ENCODE assay signal across 8 cellular contexts in the genomic region with DNA sequence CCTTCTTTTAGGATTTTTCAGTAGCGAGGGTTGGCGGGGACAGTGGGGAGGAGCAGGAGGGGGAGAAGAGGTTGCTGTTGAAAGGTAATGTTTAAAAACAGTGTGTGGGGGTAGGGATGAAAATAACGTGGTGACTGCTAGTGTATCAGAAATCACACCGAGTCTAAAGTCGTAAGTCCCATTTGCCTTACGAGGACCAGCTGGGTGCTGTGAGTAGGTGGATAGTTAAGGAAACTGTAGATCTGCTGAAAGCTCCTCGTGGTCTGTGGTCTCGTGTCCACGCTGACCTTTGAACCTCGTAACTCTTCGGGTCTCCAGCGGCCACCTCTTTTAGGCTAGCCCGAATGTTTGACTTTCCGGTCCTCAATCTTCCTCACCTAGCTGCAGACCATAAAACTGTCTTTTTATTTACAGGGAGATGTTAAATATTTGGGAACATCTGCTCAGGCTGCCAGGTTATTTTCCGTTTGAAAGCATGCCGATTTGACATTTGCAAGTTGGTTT. TPM values are rescaled to one million over a fixed set of nuclear protein-coding genes. Genes with fewer than 3 reads are reported as not detected.
DNase-seq lines count a peak whose midpoint lies in the region; TF ChIP-seq lines count a peak whose summit lies in the region.

No MANE protein-coding gene starts in this region.

- TF ChIP-seq RAD21 in SK-N-SH (IDR thresholded peaks at IDR 0.05; ENCODE audit: low read length), result no peak

- no peak for TF ChIP-seq CTCF in SK-N-SH (IDR thresholded peaks at IDR 0.05)
- TF ChIP-seq CTCF in fibroblast of pulmonary artery (IDR thresholded peaks at IDR 0.05; ENCODE audit: low read length, missing control alignments), result no peak
- no peak for TF ChIP-seq CTCF in osteocyte (IDR thresholded peaks at IDR 0.05)
- no peak for TF ChIP-seq CTCF in OCI-LY7 (conservative IDR thresholded peaks at IDR 0.05; ENCODE audit: low read length)

- peaks cover 25% of the 10 kb centered on the region for H3K4me1 ChIP-seq in CD4-positive, alpha-beta memory T cell (ENCODE audit: insufficient read depth, low read length)
- H3K4me1 ChIP-seq in SK-N-SH (ENCODE audit: control insufficient read depth in 1 of 2, insufficient read depth in 2 of 2, low read depth in 1 of 2, low read length in 1 of 2), result peaks cover 5 to 28% of the 10 kb centered on the region in 2 experiments; a peak in 3 of 4 replicates
- no peaks in the 10 kb centered on the region for H3K4me1 ChIP-seq in OCI-LY7 (ENCODE audit: insufficient read depth, low read length, poor library complexity, severe bottlenecking)

- no peaks in the 10 kb centered on the region for H3K9me3 ChIP-seq in CD4-positive, alpha-beta memory T cell (ENCODE audit: control insufficient read depth in 1 of 2, low read length in 2 of 2)
- H3K9me3 ChIP-seq in SK-N-SH, result no peaks in the 10 kb centered on the region
- H3K9me3 ChIP-seq in OCI-LY7 (ENCODE audit: low read length), result no peaks in the 10 kb centered on the region

- H4K20me1 ChIP-seq in SK-N-SH (ENCODE audit: insufficient read depth) (no peaks in the 10 kb centered on the region), OCI-LY7 (ENCODE audit: insufficient read depth, low read length) (no peaks in the 10 kb centered on the region)

- H3K27me3 Mint-ChIP-seq in CD4-positive, alpha-beta memory T cell, result peaks cover 34 to 39% of the 10 kb centered on the region in 2 donors
- H3K27me3 Mint-ChIP-seq in osteocyte (ENCODE audit: unreplicated experiment), result no peaks in the 10 kb centered on the region

- H3F3A ChIP-seq in SK-N-SH (replicated peaks; ENCODE audit: insufficient read depth), result peaks cover 4% of the 10 kb centered on the region

- CTCF ChIA-PET in CD4-positive, alpha-beta memory T cell (lab: Charles Lee; ENCODE audit: partially characterized antibody), result no interaction called here
- CTCF ChIA-PET in SK-N-SH (lab: Yijun Ruan, JAX), result interaction anchor here (1.0 to 3.0 kb wide), 4 partner anchors 22 to 132 kb away, joined by 3 to 17 read pairs (median 4); no protein-coding TSS in a partner anchor
- CTCF ChIA-PET in OCI-LY7 (lab: Charles Lee; ENCODE audit: unreplicated experiment), result no interaction called here

- intact Hi-C loops in CD4-positive, alpha-beta memory T cell (cut with micrococcal nuclease), result no loop called here
- intact Hi-C loops in OCI-LY7 (cut with micrococcal nuclease; ENCODE audit: unreplicated experiment), result no loop called here

- no peaks in the 10 kb centered on the region for H3K9me2 ChIP-seq in SK-N-SH
- no peaks in the 10 kb centered on the region for H3K9me2 ChIP-seq in OCI-LY7 (ENCODE audit: insufficient read depth, low read length)

- BruUV-seq in OCI-LY7 (replicated peaks; lab: Mats Ljungman, UMichigan), result no TSS peak

- H3K9me3 Mint-ChIP-seq in CD4-positive, alpha-beta memory T cell, result peaks cover 0 to 1% (median 0%) of the 10 kb centered on the region in 8 donors
- no peaks in the 10 kb centered on the region for H3K9me3 Mint-ChIP-seq in osteocyte (ENCODE audit: unreplicated experiment)

- H3K27ac Mint-ChIP-seq in CD4-positive, alpha-beta memory T cell, result no peak overlapping the region
- H3K27ac Mint-ChIP-seq in osteocyte (ENCODE audit: unreplicated experiment), result peak overlapping the region; percentile 72

- H2AFZ ChIP-seq in SK-N-SH (ENCODE audit: low read depth) (peak overlapping the region; percentile 96), OCI-LY7 (ENCODE audit: low read length) (no peak overlapping the region)

- no peaks in the 10 kb centered on the region for H3K36me3 Mint-ChIP-seq in CD4-positive, alpha-beta memory T cell
- peaks cover 5% of the 10 kb centered on the region for H3K36me3 Mint-ChIP-seq in osteocyte (ENCODE audit: unreplicated experiment)

- H3K4me3 Mint-ChIP-seq in CD4-positive, alpha-beta memory T cell, result peak overlapping the region; percentile 2 to 82 (median 76)
- H3K4me3 Mint-ChIP-seq in osteocyte (ENCODE audit: unreplicated experiment), result peak overlapping the region; percentile 89

- TF ChIP-seq EP300 in SK-N-SH (IDR thresholded peaks at IDR 0.05; ENCODE audit: borderline replicate concordance in 1 of 2, low read depth in 1 of 2, low read length in 1 of 2), result no peak

- H3K79me2 ChIP-seq in SK-N-SH (ENCODE audit: insufficient read depth), result peaks cover 61% of the 10 kb centered on the region
- no peaks in the 10 kb centered on the region for H3K79me2 ChIP-seq in OCI-LY7 (ENCODE audit: insufficient read depth, low read depth, low read length)

- peaks cover 20% of the 10 kb centered on the region for H3K27me3 ChIP-seq in CD4-positive, alpha-beta memory T cell (ENCODE audit: insufficient read depth, low read length)
- H3K27me3 ChIP-seq in H7 (ENCODE audit: control insufficient read depth, insufficient read depth, low read length) (peaks cover 34% of the 10 kb centered on the region), SK-N-SH (ENCODE audit: insufficient read depth) (no peaks in the 10 kb centered on the region)

- no peaks in the 10 kb centered on the region for H3K36me3 ChIP-seq in CD4-positive, alpha-beta memory T cell (ENCODE audit: insufficient read depth, low read length)
- H3K36me3 ChIP-seq in H7 (replicated peaks; ENCODE audit: control insufficient read depth, insufficient read depth, low read length) (no peaks in the 10 kb centered on the region), SK-N-SH (replicated peaks in 1 of 2; ENCODE audit: control insufficient read depth in 1 of 2, insufficient read depth in 2 of 2, low read length in 1 of 2) (peaks cover 0 to 3% of the 10 kb centered on the region in 2 experiments), OCI-LY7 (ENCODE audit: insufficient read depth, low read length) (no peaks in the 10 kb centered on the region)

- WGBS in SK-N-SH (ENCODE audit: low lambda C conversion rate), result 13% methylated on average over 16 of the region's 16 CpGs

- H3K9ac ChIP-seq in SK-N-SH, result peak overlapping the region; percentile 84

- H3K4me3 ChIP-seq in CD4-positive, alpha-beta memory T cell (ENCODE audit: low read length in 2 of 2), result no peak overlapping the region
- H3K4me3 ChIP-seq in H7 (ENCODE audit: insufficient read depth, low read depth, low read length) (peak overlapping the region; percentile 72), SK-N-SH (ENCODE audit: low read depth in 2 of 2, low read length in 1 of 2) (peak overlapping the region; percentile 84 to 86), fibroblast of pulmonary artery (replicated peaks; ENCODE audit: low read depth, low read length) (peak overlapping the region; percentile 74), OCI-LY7 (ENCODE audit: low read depth, low read length, poor library complexity, severe bottlenecking) (no peak overlapping the region)

- POLR2A ChIA-PET in CD4-positive, alpha-beta memory T cell (lab: Charles Lee; ENCODE audit: partially characterized antibody), result no interaction called here
- POLR2A ChIA-PET in SK-N-SH (lab: Yijun Ruan, JAX), result interaction anchor here (0.8 to 6.0 kb wide), 9 partner anchors 11 to 140 kb away, joined by 3 to 50 read pairs (median 4); partner anchors contain the start of genes CPOX and ST3GAL6
- POLR2A ChIA-PET in OCI-LY7 (lab: Charles Lee), result no interaction called here

- no peak overlapping the region for H3K27ac ChIP-seq in CD4-positive, alpha-beta memory T cell (ENCODE audit: low read depth, low read length)
- H3K27ac ChIP-seq in SK-N-SH (ENCODE audit: low read depth in 2 of 2, low read length in 1 of 2), result peak overlapping the region; percentile 60 to 98
- no peak overlapping the region for H3K27ac ChIP-seq in OCI-LY7 (ENCODE audit: low read depth, low read length, poor library complexity, severe bottlenecking)

- no peak for DNase-seq in CD4-positive, alpha-beta memory T cell
- DNase-seq in H7, result peak; percentile 17
- peak; percentile 38 for DNase-seq in SK-N-SH
- DNase-seq in fibroblast of pulmonary artery (ENCODE audit: low read depth), result peak; percentile 36
- no peak for DNase-seq in osteocyte (ENCODE audit: extremely low spot score, unreplicated experiment)
- DNase-seq in OCI-LY7 (ENCODE audit: low spot score), result no peak
- DNase-seq in NAMALWA (ENCODE audit: low spot score), result no peak
- DNase-seq in NCI-H345 (lab: John Stamatoyannopoulos, UW), result no peak

- peaks cover 13 to 19% (median 16%) of the 10 kb centered on the region in 4 donors for H3K4me1 Mint-ChIP-seq in CD4-positive, alpha-beta memory T cell
- H3K4me1 Mint-ChIP-seq in osteocyte (ENCODE audit: unreplicated experiment), result peaks cover 16% of the 10 kb centered on the region

- H3K4me2 ChIP-seq in SK-N-SH (peak overlapping the region; percentile 98), OCI-LY7 (ENCODE audit: low read length) (no peak overlapping the region)

TF ChIP-seq in SK-N-SH, 30 proteins besides CTCF, POLR2A, EP300 and RAD21:
- TF ChIP-seq, protein P1, sequence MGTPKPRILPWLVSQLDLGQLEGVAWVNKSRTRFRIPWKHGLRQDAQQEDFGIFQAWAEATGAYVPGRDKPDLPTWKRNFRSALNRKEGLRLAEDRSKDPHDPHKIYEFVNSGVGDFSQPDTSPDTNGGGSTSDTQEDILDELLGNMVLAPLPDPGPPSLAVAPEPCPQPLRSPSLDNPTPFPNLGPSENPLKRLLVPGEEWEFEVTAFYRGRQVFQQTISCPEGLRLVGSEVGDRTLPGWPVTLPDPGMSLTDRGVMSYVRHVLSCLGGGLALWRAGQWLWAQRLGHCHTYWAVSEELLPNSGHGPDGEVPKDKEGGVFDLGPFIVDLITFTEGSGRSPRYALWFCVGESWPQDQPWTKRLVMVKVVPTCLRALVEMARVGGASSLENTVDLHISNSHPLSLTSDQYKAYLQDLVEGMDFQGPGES (IDR thresholded peaks at IDR 0.05; ENCODE audit: low read depth, low read length), result no peak
- TF ChIP-seq MXI1 (IDR thresholded peaks at IDR 0.05; ENCODE audit: low read depth, low read length), result peak; percentile 66

RNA-seq across cellular contexts. Expression of gene ST3GAL6, which starts 29.3 kb away (rescaled TPM):
- total RNA-seq in CD4-positive, alpha-beta memory T cell, result 1 to 10 TPM in 1 of 2 experiments, under 1 TPM in 1; 0.50 to 1.3 TPM
- polyA plus RNA-seq in CD4-positive, alpha-beta memory T cell, result under 1 TPM in 1 of 2 donors, not detected in 1; 0.15 TPM
- total RNA-seq in H7 (2014; rRNA removed; shearing (Covaris generic)), result 5.7 and 6.6 TPM in 2 replicates
- 16.3 and 17.9 TPM in 2 replicates for polyA plus RNA-seq in SK-N-SH (2012; rRNA removed)
- polyA plus RNA-seq in SK-N-SH (2012; cell fraction: cytosol; rRNA removed), result 19.4 and 22.4 TPM in 2 replicates
- polyA plus RNA-seq in SK-N-SH (2012; cell fraction: nucleus; rRNA removed), result 15.9 and 33.7 TPM in 2 replicates
- total RNA-seq in osteocyte (4.4 and 8.0 TPM in 2 replicates), OCI-LY7 (2022) (0.25 and 1.1 TPM in 2 replicates)
- total RNA-seq in OCI-LY7 (2014; rRNA removed; shearing (Covaris generic)), result 3.0 and 4.0 TPM in 2 replicates

Comparison
In these comparisons a context has a peak if more than half of its experiments do, and no peak if none do; other contexts are left out.
1. DNase-seq: peak in H7 (single experiment), SK-N-SH (single experiment) and fibroblast of pulmonary artery (single experiment); none in CD4-positive, alpha-beta memory T cell (0 of 5), osteocyte (single experiment), OCI-LY7 (single experiment), NAMALWA (single experiment) and NCI-H345 (single experiment).
2. H3K27ac ChIP-seq: peak in SK-N-SH (2 of 2); none in CD4-positive, alpha-beta memory T cell (single experiment) and OCI-LY7 (single experiment).
3. H3K4me3 ChIP-seq: peak in H7 (single experiment), SK-N-SH (2 of 2) and fibroblast of pulmonary artery (single experiment); none in CD4-positive, alpha-beta memory T cell (0 of 2) and OCI-LY7 (single experiment).